In the genomic region with DNA sequence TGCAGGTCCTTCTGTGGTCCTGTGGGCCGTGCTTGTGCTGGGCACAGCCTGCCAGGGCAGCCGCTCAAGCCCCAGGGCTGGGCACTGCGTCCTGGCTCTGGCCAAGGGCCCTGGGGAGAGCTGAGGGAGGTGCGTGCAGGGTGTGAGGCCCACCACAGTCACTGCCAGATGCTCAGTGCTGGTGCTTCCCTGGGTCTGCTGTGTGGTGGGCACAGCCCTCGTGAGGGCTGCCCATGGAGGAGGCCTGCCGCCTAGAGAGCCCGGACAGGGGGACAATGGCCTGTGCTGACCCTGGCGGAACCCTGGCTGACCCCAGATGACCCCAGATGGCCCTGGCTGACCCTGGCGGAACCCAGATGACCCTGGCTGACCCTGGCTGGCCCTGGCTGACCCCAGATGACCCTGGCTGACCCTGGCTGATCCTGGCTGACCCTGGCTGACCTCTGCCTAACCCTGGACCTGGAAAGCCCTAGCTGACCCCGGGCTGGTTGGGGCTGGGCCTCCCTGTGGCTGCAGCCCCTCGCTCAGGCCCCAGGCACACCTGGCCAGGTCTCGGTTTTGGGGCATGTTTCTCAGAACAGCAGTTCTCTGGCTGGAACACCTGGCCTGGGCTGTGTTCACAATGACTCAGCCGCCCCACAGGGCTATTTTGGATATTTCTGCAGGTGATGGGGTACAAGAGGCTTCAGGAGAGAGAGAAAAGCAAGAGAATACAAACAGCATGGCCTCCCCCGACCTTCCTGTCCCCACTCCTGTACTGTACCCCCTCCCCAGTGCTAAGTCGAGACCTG, we compare ENCODE assay signal across 1 cellular context.
TF ChIP-seq lines count a peak whose summit lies in the region.

No MANE protein-coding gene starts in this region.

TF ChIP-seq in GM12878, 131 proteins besides CTCF, POLR2A, EP300 and RAD21 (continued from another document and continues in another):
- TF ChIP-seq ZSCAN29 (IDR thresholded peaks at IDR 0.05): no peak
- no peak; the same call in 1 of the 2 replicates for TF ChIP-seq TARDBP (IDR thresholded peaks at IDR 0.05; ENCODE audit: borderline replicate concordance)
- TF ChIP-seq FOXM1 (IDR thresholded peaks at IDR 0.05; ENCODE audit: low read depth, low read length): peak; percentile 97
- no peak for TF ChIP-seq TAF1 (IDR thresholded peaks at IDR 0.05; ENCODE audit: borderline replicate concordance, low read depth, low read length)
- no peak for TF ChIP-seq EZH2 (IDR thresholded peaks at IDR 0.05; ENCODE audit: borderline replicate concordance, control insufficient read depth, low read depth, low read length)
- TF ChIP-seq, protein P1, sequence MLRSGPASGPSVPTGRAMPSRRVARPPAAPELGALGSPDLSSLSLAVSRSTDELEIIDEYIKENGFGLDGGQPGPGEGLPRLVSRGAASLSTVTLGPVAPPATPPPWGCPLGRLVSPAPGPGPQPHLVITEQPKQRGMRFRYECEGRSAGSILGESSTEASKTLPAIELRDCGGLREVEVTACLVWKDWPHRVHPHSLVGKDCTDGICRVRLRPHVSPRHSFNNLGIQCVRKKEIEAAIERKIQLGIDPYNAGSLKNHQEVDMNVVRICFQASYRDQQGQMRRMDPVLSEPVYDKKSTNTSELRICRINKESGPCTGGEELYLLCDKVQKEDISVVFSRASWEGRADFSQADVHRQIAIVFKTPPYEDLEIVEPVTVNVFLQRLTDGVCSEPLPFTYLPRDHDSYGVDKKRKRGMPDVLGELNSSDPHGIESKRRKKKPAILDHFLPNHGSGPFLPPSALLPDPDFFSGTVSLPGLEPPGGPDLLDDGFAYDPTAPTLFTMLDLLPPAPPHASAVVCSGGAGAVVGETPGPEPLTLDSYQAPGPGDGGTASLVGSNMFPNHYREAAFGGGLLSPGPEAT (IDR thresholded peaks at IDR 0.05; ENCODE audit: low read depth): peak; percentile 30; the same call in 1 of the 2 replicates
- TF ChIP-seq ATF3 (IDR thresholded peaks at IDR 0.05; ENCODE audit: borderline replicate concordance, extremely low read depth, low read depth, low read length): no peak
- no peak for TF ChIP-seq ZNF592 (IDR thresholded peaks at IDR 0.05)
- TF ChIP-seq BMI1 (IDR thresholded peaks at IDR 0.05; ENCODE audit: borderline replicate concordance): no peak; the same call in 1 of the 2 replicates
- peak in 1 of 2 experiments; percentile 28; a peak in 3 of 4 replicates for TF ChIP-seq IKZF2 (IDR thresholded peaks at IDR 0.05)
- TF ChIP-seq LARP7 (IDR thresholded peaks at IDR 0.05): 0 out of 2 replicates have a peak, but pooled peaks have one; percentile 25
- TF ChIP-seq MEF2B (IDR thresholded peaks at IDR 0.05; ENCODE audit: partially characterized antibody, poor library complexity, severe bottlenecking): peak; percentile 86
- no peak for TF ChIP-seq ETV6 (conservative IDR thresholded peaks at IDR 0.05 in 1 of 2, IDR thresholded peaks at IDR 0.05 in 1 of 2; ENCODE audit: borderline replicate concordance in 1 of 2, low read depth in 1 of 2)
- peak; percentile 57; the same call in 1 of the 2 replicates for TF ChIP-seq ZNF217 (IDR thresholded peaks at IDR 0.05)
- no peak for TF ChIP-seq HCFC1 (IDR thresholded peaks at IDR 0.05; ENCODE audit: low read length)
- TF ChIP-seq POLR2AphosphoS2 (IDR thresholded peaks at IDR 0.05; ENCODE audit: low read depth, low read length): no peak
- 0 out of 2 replicates have a peak, but pooled peaks have one; percentile 23 for TF ChIP-seq IRF4 (IDR thresholded peaks at IDR 0.05; ENCODE audit: low read depth, low read length)
- no peak for TF ChIP-seq CREB1 (IDR thresholded peaks at IDR 0.05; ENCODE audit: low read depth)
- TF ChIP-seq BHLHE40 (IDR thresholded peaks at IDR 0.05; ENCODE audit: borderline replicate concordance in 1 of 2, low read depth in 2 of 2, low read length in 1 of 2): peak; percentile 52 to 82; a peak in 2 of 4 replicates
- no peak for TF ChIP-seq EGR1 (IDR thresholded peaks at IDR 0.05; ENCODE audit: borderline replicate concordance in 1 of 2, low read depth in 2 of 2, low read length in 2 of 2)
- TF ChIP-seq RELA (IDR thresholded peaks at IDR 0.05; ENCODE audit: borderline replicate concordance, partially characterized antibody): no peak
- no peak for TF ChIP-seq PRDM15 (CRISPR knock-in tag; IDR thresholded peaks at IDR 0.05)
- no peak for TF ChIP-seq YBX1 (IDR thresholded peaks at IDR 0.05)
- no peak for TF ChIP-seq JUND (IDR thresholded peaks at IDR 0.05; ENCODE audit: low read depth, low read length)
- TF ChIP-seq, protein P2, sequence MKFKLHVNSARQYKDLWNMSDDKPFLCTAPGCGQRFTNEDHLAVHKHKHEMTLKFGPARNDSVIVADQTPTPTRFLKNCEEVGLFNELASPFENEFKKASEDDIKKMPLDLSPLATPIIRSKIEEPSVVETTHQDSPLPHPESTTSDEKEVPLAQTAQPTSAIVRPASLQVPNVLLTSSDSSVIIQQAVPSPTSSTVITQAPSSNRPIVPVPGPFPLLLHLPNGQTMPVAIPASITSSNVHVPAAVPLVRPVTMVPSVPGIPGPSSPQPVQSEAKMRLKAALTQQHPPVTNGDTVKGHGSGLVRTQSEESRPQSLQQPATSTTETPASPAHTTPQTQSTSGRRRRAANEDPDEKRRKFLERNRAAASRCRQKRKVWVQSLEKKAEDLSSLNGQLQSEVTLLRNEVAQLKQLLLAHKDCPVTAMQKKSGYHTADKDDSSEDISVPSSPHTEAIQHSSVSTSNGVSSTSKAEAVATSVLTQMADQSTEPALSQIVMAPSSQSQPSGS (IDR thresholded peaks at IDR 0.05; ENCODE audit: low read length): peak; percentile 64; the same call in 1 of the 2 replicates
- no peak for TF ChIP-seq FOXK2 (IDR thresholded peaks at IDR 0.05)
- TF ChIP-seq, protein P3, sequence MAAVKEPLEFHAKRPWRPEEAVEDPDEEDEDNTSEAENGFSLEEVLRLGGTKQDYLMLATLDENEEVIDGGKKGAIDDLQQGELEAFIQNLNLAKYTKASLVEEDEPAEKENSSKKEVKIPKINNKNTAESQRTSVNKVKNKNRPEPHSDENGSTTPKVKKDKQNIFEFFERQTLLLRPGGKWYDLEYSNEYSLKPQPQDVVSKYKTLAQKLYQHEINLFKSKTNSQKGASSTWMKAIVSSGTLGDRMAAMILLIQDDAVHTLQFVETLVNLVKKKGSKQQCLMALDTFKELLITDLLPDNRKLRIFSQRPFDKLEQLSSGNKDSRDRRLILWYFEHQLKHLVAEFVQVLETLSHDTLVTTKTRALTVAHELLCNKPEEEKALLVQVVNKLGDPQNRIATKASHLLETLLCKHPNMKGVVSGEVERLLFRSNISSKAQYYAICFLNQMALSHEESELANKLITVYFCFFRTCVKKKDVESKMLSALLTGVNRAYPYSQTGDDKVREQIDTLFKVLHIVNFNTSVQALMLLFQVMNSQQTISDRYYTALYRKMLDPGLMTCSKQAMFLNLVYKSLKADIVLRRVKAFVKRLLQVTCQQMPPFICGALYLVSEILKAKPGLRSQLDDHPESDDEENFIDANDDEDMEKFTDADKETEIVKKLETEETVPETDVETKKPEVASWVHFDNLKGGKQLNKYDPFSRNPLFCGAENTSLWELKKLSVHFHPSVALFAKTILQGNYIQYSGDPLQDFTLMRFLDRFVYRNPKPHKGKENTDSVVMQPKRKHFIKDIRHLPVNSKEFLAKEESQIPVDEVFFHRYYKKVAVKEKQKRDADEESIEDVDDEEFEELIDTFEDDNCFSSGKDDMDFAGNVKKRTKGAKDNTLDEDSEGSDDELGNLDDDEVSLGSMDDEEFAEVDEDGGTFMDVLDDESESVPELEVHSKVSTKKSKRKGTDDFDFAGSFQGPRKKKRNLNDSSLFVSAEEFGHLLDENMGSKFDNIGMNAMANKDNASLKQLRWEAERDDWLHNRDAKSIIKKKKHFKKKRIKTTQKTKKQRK (IDR thresholded peaks at IDR 0.05; ENCODE audit: low read depth, low read length): no peak
- TF ChIP-seq, protein P4, sequence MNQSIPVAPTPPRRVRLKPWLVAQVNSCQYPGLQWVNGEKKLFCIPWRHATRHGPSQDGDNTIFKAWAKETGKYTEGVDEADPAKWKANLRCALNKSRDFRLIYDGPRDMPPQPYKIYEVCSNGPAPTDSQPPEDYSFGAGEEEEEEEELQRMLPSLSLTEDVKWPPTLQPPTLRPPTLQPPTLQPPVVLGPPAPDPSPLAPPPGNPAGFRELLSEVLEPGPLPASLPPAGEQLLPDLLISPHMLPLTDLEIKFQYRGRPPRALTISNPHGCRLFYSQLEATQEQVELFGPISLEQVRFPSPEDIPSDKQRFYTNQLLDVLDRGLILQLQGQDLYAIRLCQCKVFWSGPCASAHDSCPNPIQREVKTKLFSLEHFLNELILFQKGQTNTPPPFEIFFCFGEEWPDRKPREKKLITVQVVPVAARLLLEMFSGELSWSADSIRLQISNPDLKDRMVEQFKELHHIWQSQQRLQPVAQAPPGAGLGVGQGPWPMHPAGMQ (IDR thresholded peaks at IDR 0.05; ENCODE audit: borderline replicate concordance): no peak
- TF ChIP-seq PAX5 (IDR thresholded peaks at IDR 0.05; ENCODE audit: borderline replicate concordance, low read depth, low read length): peak; percentile 88
- TF ChIP-seq BCL3 (IDR thresholded peaks at IDR 0.05; ENCODE audit: borderline replicate concordance, insufficient read depth, low read depth, low read length, poor library complexity, severe bottlenecking): peak; percentile 59
- TF ChIP-seq RB1 (IDR thresholded peaks at IDR 0.05; ENCODE audit: borderline replicate concordance): no peak
